11 cellular contexts compared by ENCODE assay signal in the genomic region with DNA sequence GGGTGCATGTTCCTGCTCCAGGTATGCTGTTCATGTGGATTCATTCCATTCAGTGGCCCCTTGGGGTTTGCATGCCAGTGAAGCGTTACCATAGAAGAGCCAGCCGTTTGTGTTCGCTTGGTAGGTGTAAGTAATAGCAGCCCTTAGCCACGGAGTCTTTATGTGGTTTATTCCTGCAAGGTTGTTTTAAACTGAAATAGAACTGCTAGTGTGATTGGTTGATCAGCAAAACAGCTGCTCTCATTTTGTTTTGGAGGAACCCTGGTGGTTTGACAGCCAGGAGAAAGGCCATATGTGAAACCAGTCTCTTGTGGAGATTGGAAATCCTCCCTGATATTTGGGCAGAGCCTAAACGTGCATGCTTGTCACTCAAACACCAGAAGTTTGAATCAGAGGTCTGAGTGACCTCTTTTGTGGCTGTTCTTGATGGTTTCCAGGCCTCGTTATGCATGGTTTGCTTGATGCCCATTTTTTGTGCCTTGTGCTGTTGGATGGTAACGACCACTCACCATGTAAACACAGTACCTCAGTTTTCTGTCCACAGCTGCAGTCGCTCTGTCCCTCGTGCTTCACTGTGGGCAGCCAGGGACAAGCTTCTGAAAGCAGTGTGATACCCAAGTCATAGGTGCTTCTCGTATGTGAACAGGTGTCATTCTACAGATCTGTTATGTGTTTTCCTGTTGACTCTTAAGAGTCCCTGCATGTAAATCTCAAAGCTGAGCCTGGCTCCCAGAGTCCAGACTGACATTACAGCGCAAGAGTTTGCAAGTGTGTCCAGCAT. TPM values are rescaled to one million over a fixed set of nuclear protein-coding genes. Genes with fewer than 3 reads are reported as not detected.
DNase-seq lines count a peak whose midpoint lies in the region; ATAC-seq and TF ChIP-seq lines count a peak whose summit lies in the region.
"Had no signal": no experiment of that assay in that cellular context is flagged by ENCODE, and none has a peak within 500 bp of the region (broad histone marks: within the 10 kb centered on the region; RNA-seq: fewer than 3 reads in every experiment).

No MANE protein-coding gene starts in this region.

- DNase-seq in activated naive CD4-positive, alpha-beta T cell treated with anti-CD3 and anti-CD28 coated beads, Interleukin-2, amount 50 U/mL, for 72 hours (ENCODE audit: low spot score in 2 of 2) = peak in 1 of 2 donors; percentile 26
- DNase-seq in activated naive CD4-positive, alpha-beta T cell treated with anti-CD3 and anti-CD28 coated beads, Interleukin-2, amount 10 ng/mL, durations not matched to agents 7 days and 5 days = no peak
- DNase-seq in NCI-H187 treated with DMSO at 0.1 percent for 48 hours (lab: John Stamatoyannopoulos, UW) (peak; percentile 77), brain microvascular endothelial cell (peak; percentile 21), renal cortical epithelial cell (ENCODE audit: low read depth) (peak; percentile 93), caudate nucleus (lab: John Stamatoyannopoulos, UW) (no peak), Ammon's horn (ENCODE audit: low spot score) (no peak), RPMI8226 (no peak)
- DNase-seq: CD8-positive, alpha-beta memory T cell; NCI-H1105 treated with DMSO at 0.1 percent for 48 hours had no signal

- no peak for TF ChIP-seq CTCF in brain microvascular endothelial cell (IDR thresholded peaks at IDR 0.05; ENCODE audit: low read depth, low read length, missing control alignments)

- peaks cover 15% of the 10 kb centered on the region for H3K4me1 Mint-ChIP-seq in activated naive CD4-positive, alpha-beta T cell treated with anti-CD3 and anti-CD28 coated beads, Interleukin-2, amount 10 ng/mL, durations not matched to agents 7 days and 5 days

- CTCF ChIA-PET in activated naive CD4-positive, alpha-beta T cell treated with anti-CD3 and anti-CD28 coated beads, Interleukin-2, amount 10 ng/mL, durations not matched to agents 7 days and 5 days (lab: Charles Lee) = interaction anchor here (1.2 kb wide), 1 partner anchor 19 kb away, joined by 4 read pairs; no protein-coding TSS in a partner anchor

- ATAC-seq in activated naive CD4-positive, alpha-beta T cell treated with anti-CD3 and anti-CD28 coated beads, Interleukin-2, amount 50 U/mL, for 72 hours = peak; percentile 41 to 60

- H3K27ac Mint-ChIP-seq in activated naive CD4-positive, alpha-beta T cell treated with anti-CD3 and anti-CD28 coated beads, Interleukin-2, amount 50 U/mL, for 72 hours = peak overlapping the region in 1 of 2 donors; percentile 90
- no peak overlapping the region for H3K27ac Mint-ChIP-seq in activated naive CD4-positive, alpha-beta T cell treated with anti-CD3 and anti-CD28 coated beads, Interleukin-2, amount 10 ng/mL, durations not matched to agents 7 days and 5 days

- H3K9me3 Mint-ChIP-seq in activated naive CD4-positive, alpha-beta T cell treated with anti-CD3 and anti-CD28 coated beads, Interleukin-2, amount 50 U/mL, for 72 hours = no peaks in the 10 kb centered on the region
- H3K9me3 Mint-ChIP-seq in activated naive CD4-positive, alpha-beta T cell treated with anti-CD3 and anti-CD28 coated beads, Interleukin-2, amount 10 ng/mL, durations not matched to agents 7 days and 5 days = no peaks in the 10 kb centered on the region
- H3K9me3 Mint-ChIP-seq: CD8-positive, alpha-beta memory T cell had no signal

- no peak overlapping the region for H3K4me3 ChIP-seq in brain microvascular endothelial cell (ENCODE audit: low read depth, low read length)

- H3K27me3 ChIP-seq in brain microvascular endothelial cell (replicated peaks) = no peaks in the 10 kb centered on the region

- H3K36me3 ChIP-seq in brain microvascular endothelial cell (replicated peaks) = peaks cover 4% of the 10 kb centered on the region

- in situ Hi-C loops in brain microvascular endothelial cell (cut with HindIII; ENCODE audit: low pct_ligation_motif_present, low sequenced_read_pairs) = no loop called here

- no peak overlapping the region for H3K4me3 Mint-ChIP-seq in activated naive CD4-positive, alpha-beta T cell treated with anti-CD3 and anti-CD28 coated beads, Interleukin-2, amount 10 ng/mL, durations not matched to agents 7 days and 5 days
- H3K4me3 Mint-ChIP-seq: CD8-positive, alpha-beta memory T cell had no signal

- H3K27me3 Mint-ChIP-seq in activated naive CD4-positive, alpha-beta T cell treated with anti-CD3 and anti-CD28 coated beads, Interleukin-2, amount 10 ng/mL, durations not matched to agents 7 days and 5 days = no peaks in the 10 kb centered on the region
- H3K27me3 Mint-ChIP-seq: CD8-positive, alpha-beta memory T cell had no signal

- H3K27ac ChIP-seq in brain microvascular endothelial cell (peak overlapping the region; percentile 70), caudate nucleus (ENCODE audit: low read depth, low read length) (no peak overlapping the region)

- H3K36me3 Mint-ChIP-seq in activated naive CD4-positive, alpha-beta T cell treated with anti-CD3 and anti-CD28 coated beads, Interleukin-2, amount 50 U/mL, for 72 hours = peaks cover 0 to 6% of the 10 kb centered on the region in 2 donors
- H3K36me3 Mint-ChIP-seq in activated naive CD4-positive, alpha-beta T cell treated with anti-CD3 and anti-CD28 coated beads, Interleukin-2, amount 10 ng/mL, durations not matched to agents 7 days and 5 days = peaks cover 11% of the 10 kb centered on the region

RNA-seq across cellular contexts. Expression of gene NXNL2, which starts 58.3 kb away (rescaled TPM):
- not detected for total RNA-seq in activated naive CD4-positive, alpha-beta T cell treated with anti-CD3 and anti-CD28 coated beads, Interleukin-2, amount 50 U/mL, for 72 hours
- 5.2 and 15.3 TPM in 2 replicates for total RNA-seq in renal cortical epithelial cell
- total RNA-seq: CD8-positive, alpha-beta memory T cell; pulmonary artery endothelial cell had no signal

Comparison
In these comparisons a context has a peak if more than half of its experiments do, and no peak if none do; other contexts are left out.
1. DNase-seq: peak in NCI-H187 treated with DMSO at 0.1 percent for 48 hours (single experiment), brain microvascular endothelial cell (single experiment) and renal cortical epithelial cell (single experiment); none in activated naive CD4-positive, alpha-beta T cell treated with anti-CD3 and anti-CD28 coated beads, Interleukin-2, amount 10 ng/mL, durations not matched to agents 7 days and 5 days (single experiment), caudate nucleus (0 of 61), Ammon's horn (single experiment) and RPMI8226 (single experiment).